In genomic region chr6:141848029-141848890, GRCh38 we compare ENCODE assay signal across 18 cellular contexts.
A peak's percentile ranks its signal among the peaks of the same experiment; 100 is the strongest.
DNase-seq lines count a peak whose midpoint lies in the region; ATAC-seq, FAIRE-seq and TF ChIP-seq lines count a peak whose summit lies in the region.
"Had no signal": no experiment of that assay in that cellular context is flagged by ENCODE, and none has a peak within 500 bp of the region (broad histone marks: within the 10 kb centered on the region; RNA-seq: fewer than 3 reads in every experiment).

No MANE protein-coding gene starts in this region.

- no peaks in the 10 kb centered on the region for H3K36me3 Mint-ChIP-seq in activated T-cell treated with anti-CD3 and anti-CD28 coated beads, Interleukin-2, amount 50 U/mL, for 72 hours (ENCODE audit: insufficient read depth in 2 of 2)

- POLR2A ChIA-PET in PC-3 (lab: Charles Lee; ENCODE audit: unreplicated experiment), result no interaction called here
- POLR2A ChIA-PET in K562 (lab: Yijun Ruan, JAX), result no interaction called here

- H2AFZ ChIP-seq in PC-3 (ENCODE audit: low read length), result no peak overlapping the region
- no peak overlapping the region for H2AFZ ChIP-seq in K562 (ENCODE audit: low read depth, low read length)
- H2AFZ ChIP-seq: GM23338 had no signal

- in situ Hi-C loops in K562 (cut with MboI), result no loop called here

- TF ChIP-seq POLR2A in K562 (conservative IDR thresholded peaks at IDR 0.05), result no peak

- FAIRE-seq in K562 (lab: Jason Lieb, UNC), result no peak
- FAIRE-seq in small intestine (lab: Jason Lieb, UNC), result no peak
- FAIRE-seq: GM12891, HTR-8/SVneo had no signal

- no peaks in the 10 kb centered on the region for H4K20me1 ChIP-seq in PC-3 (ENCODE audit: low read length)
- H4K20me1 ChIP-seq in K562 (replicated peaks; ENCODE audit: control insufficient read depth, insufficient read depth, low read length), result no peaks in the 10 kb centered on the region

- no TSS peak for BruUV-seq in PC-3 (replicated peaks; lab: Mats Ljungman, UMichigan)
- no TSS peak for BruUV-seq in K562 (replicated peaks; lab: Mats Ljungman, UMichigan)

- H3K9me1 ChIP-seq in K562 (ENCODE audit: control insufficient read depth, insufficient read depth, low read length), result no peaks in the 10 kb centered on the region

- peak overlapping the region; percentile 39 for H3K27ac Mint-ChIP-seq in activated T-cell treated with anti-CD3 and anti-CD28 coated beads, Interleukin-2, amount 50 U/mL, for 72 hours
- H3K27ac Mint-ChIP-seq: GM23338; T-helper 2 cell treated with Interferon-gamma antibody and Interleukin-4, amounts not matched to agents 5 μg/mL and 100 μg/mL, for 36 hours had no signal

- CTCF ChIA-PET in PC-3 (lab: Charles Lee), result no interaction called here
- CTCF ChIA-PET in K562 (lab: Yijun Ruan, JAX; ENCODE audit: low intra/inter-chr PET ratio), result no interaction called here

- H3K79me2 ChIP-seq in PC-3 (ENCODE audit: low read length) (no peaks in the 10 kb centered on the region), K562 (ENCODE audit: control insufficient read depth, insufficient read depth, low read length) (no peaks in the 10 kb centered on the region)

- H3K27ac ChIP-seq in PC-3 (ENCODE audit: low read length) (peak overlapping the region; percentile 46), K562 (ENCODE audit: extremely low read depth, low read depth, low read length) (no peak overlapping the region), small intestine (ENCODE audit: low read depth in 1 of 2, low read length in 1 of 2) (no peak overlapping the region), psoas muscle (no peak overlapping the region)
- H3K27ac ChIP-seq: brain microvascular endothelial cell had no signal

- H3K4me3 Mint-ChIP-seq in activated T-cell treated with anti-CD3 and anti-CD28 coated beads, Interleukin-2, amount 50 U/mL, for 72 hours, result peak overlapping the region in 1 of 2 donors; percentile 52
- H3K4me3 Mint-ChIP-seq: GM23338; T-helper 2 cell treated with Interferon-gamma antibody and Interleukin-4, amounts not matched to agents 5 μg/mL and 100 μg/mL, for 36 hours had no signal

- H3K27me3 ChIP-seq in PC-3 (ENCODE audit: low read length) (no peaks in the 10 kb centered on the region), K562 (ENCODE audit: control insufficient read depth in 2 of 2, insufficient read depth in 2 of 2, low read length in 2 of 2) (no peaks in the 10 kb centered on the region), small intestine (ENCODE audit: control insufficient read depth in 2 of 2, insufficient read depth in 2 of 2, low read length in 2 of 2) (no peaks in the 10 kb centered on the region), psoas muscle (ENCODE audit: insufficient read depth in 3 of 3, low read length in 2 of 3) (no peaks in the 10 kb centered on the region)
- H3K27me3 ChIP-seq: brain microvascular endothelial cell had no signal

- H3K9me3 ChIP-seq in PC-3 (ENCODE audit: low read length), result no peaks in the 10 kb centered on the region
- no peaks in the 10 kb centered on the region for H3K9me3 ChIP-seq in K562 (replicated peaks; ENCODE audit: control insufficient read depth, insufficient read depth, low read depth, low read length)
- no peaks in the 10 kb centered on the region for H3K9me3 ChIP-seq in small intestine (ENCODE audit: control insufficient read depth, low read depth)
- no peaks in the 10 kb centered on the region for H3K9me3 ChIP-seq in psoas muscle

- no peaks in the 10 kb centered on the region for H3K9me3 Mint-ChIP-seq in activated T-cell treated with anti-CD3 and anti-CD28 coated beads, Interleukin-2, amount 50 U/mL, for 72 hours
- H3K9me3 Mint-ChIP-seq: GM23338; T-helper 2 cell treated with Interferon-gamma antibody and Interleukin-4, amounts not matched to agents 5 μg/mL and 100 μg/mL, for 36 hours had no signal

- no peak for TF ChIP-seq EP300 in K562 (IDR thresholded peaks at IDR 0.05; ENCODE audit: low read length)

- peaks cover 7% of the 10 kb centered on the region for H3K4me1 Mint-ChIP-seq in activated T-cell treated with anti-CD3 and anti-CD28 coated beads, Interleukin-2, amount 50 U/mL, for 72 hours (ENCODE audit: low read depth)

- H3K9ac ChIP-seq in PC-3 (ENCODE audit: low read length) (no peak overlapping the region), K562 (ENCODE audit: insufficient read depth in 1 of 2, low read depth in 2 of 2, low read length in 2 of 2) (no peak overlapping the region)

- no peak for TF ChIP-seq RAD21 in K562 (CRISPR knock-in tag; conservative IDR thresholded peaks at IDR 0.05 in 1 of 2, IDR thresholded peaks at IDR 0.05 in 1 of 2)

- H3K9me2 ChIP-seq in PC-3 (replicated peaks; ENCODE audit: low read length), result no peaks in the 10 kb centered on the region

- H3K4me3 ChIP-seq in PC-3 (ENCODE audit: low read length) (no peak overlapping the region), K562 (no peak overlapping the region), small intestine (ENCODE audit: low read depth in 1 of 2, low read length in 2 of 2) (no peak overlapping the region), psoas muscle (no peak overlapping the region)
- H3K4me3 ChIP-seq: GM23338, lung had no signal

- peak overlapping the region; percentile 53 for H3K4me2 ChIP-seq in PC-3 (ENCODE audit: low read length)
- no peak overlapping the region for H3K4me2 ChIP-seq in K562 (ENCODE audit: insufficient read depth, low read length)
- H3K4me2 ChIP-seq: GM23338 had no signal

- intact Hi-C loops in PC-3 (cut with micrococcal nuclease), result no loop called here
- intact Hi-C loops in K562 (cut with micrococcal nuclease), result no loop called here
- intact Hi-C loops in psoas muscle (cut with DNase I), result no loop called here

- TF ChIP-seq CTCF in PC-3 (conservative IDR thresholded peaks at IDR 0.05; ENCODE audit: low read depth, low read length), result no peak
- TF ChIP-seq CTCF in K562 (IDR thresholded peaks at IDR 0.05 in 2 of 3, conservative IDR thresholded peaks at IDR 0.05 in 1 of 3; ENCODE audit: insufficient read depth in 2 of 3, low read depth in 1 of 3, low read length in 3 of 3), result no peak
- no peak for TF ChIP-seq CTCF in psoas muscle (IDR thresholded peaks at IDR 0.05)

- peak in 1 of 2 donors; percentile 15 for DNase-seq in activated T-cell treated with anti-CD3 and anti-CD28 coated beads, Interleukin-2, amount 50 U/mL, for 72 hours
- no peak for DNase-seq in activated T-cell treated with anti-CD3 and anti-CD28 coated beads for 4 hours
- DNase-seq in PC-3, result peak; percentile 75
- no peak for DNase-seq in K562 (ENCODE audit: extremely low read depth in 1 of 4, low spot score in 3 of 4)
- DNase-seq in small intestine, result peak; percentile 22
- DNase-seq in cortex of kidney (lab: John Stamatoyannopoulos, UW), result no peak
- no peak for DNase-seq in psoas muscle
- DNase-seq: brain microvascular endothelial cell, DMS153, hippocampal formation, NCI-H1092, NCI-H446 had no signal

- H3K36me3 ChIP-seq in PC-3 (ENCODE audit: low read depth, low read length) (no peaks in the 10 kb centered on the region), K562 (ENCODE audit: control insufficient read depth, insufficient read depth, low read length) (no peaks in the 10 kb centered on the region), small intestine (ENCODE audit: control insufficient read depth in 2 of 2, insufficient read depth in 2 of 2, low read length in 2 of 2) (no peaks in the 10 kb centered on the region), psoas muscle (ENCODE audit: insufficient read depth in 1 of 2, low read depth in 1 of 2) (no peaks in the 10 kb centered on the region)
- H3K36me3 ChIP-seq: brain microvascular endothelial cell had no signal

- H3F3A ChIP-seq in PC-3 (ENCODE audit: low read length, unreplicated experiment), result no peaks in the 10 kb centered on the region

- H3K4me1 ChIP-seq in PC-3 (ENCODE audit: insufficient read depth, low read length) (peaks cover 20% of the 10 kb centered on the region; the same call in 1 of the 2 replicates), K562 (replicated peaks in 1 of 2; ENCODE audit: control insufficient read depth in 2 of 2, insufficient read depth in 2 of 2, low read length in 2 of 2) (no peaks in the 10 kb centered on the region), small intestine (ENCODE audit: control insufficient read depth in 2 of 2, insufficient read depth in 1 of 2, low read depth in 1 of 2, low read length in 1 of 2) (no peaks in the 10 kb centered on the region), psoas muscle (no peaks in the 10 kb centered on the region)

- 18% methylated on average over 6 of the region's 6 CpGs for WGBS in K562 (ENCODE audit: insufficient coverage, low coverage, missing lambda C conversion rate)
- 65 to 69% (median 67%) methylated on average over 6 of the region's 6 CpGs for WGBS in small intestine, 3 donors
- 82 to 85% (median 83%) methylated on average over 6 of the region's 6 CpGs for WGBS in psoas muscle, 3 donors

- no peaks in the 10 kb centered on the region for H3K27me3 Mint-ChIP-seq in activated T-cell treated with anti-CD3 and anti-CD28 coated beads, Interleukin-2, amount 50 U/mL, for 72 hours (ENCODE audit: low read depth)

- ATAC-seq in activated T-cell treated with anti-CD3 and anti-CD28 coated beads, Interleukin-2, amount 50 U/mL, for 72 hours (replicated peaks in 1 of 2), result peak; percentile 40 to 64
- ATAC-seq in PC-3 (peak; percentile 48), K562 (no peak), HG03520 (IDR thresholded peaks at IDR 0.05; ENCODE audit: unreplicated experiment) (no peak), psoas muscle (no peak)
- ATAC-seq: GM23338 had no signal

TF ChIP-seq in K562, 482 proteins besides CTCF, POLR2A, EP300 and RAD21 (continues in another document):
- TF ChIP-seq GTF2B (IDR thresholded peaks at IDR 0.05; ENCODE audit: extremely low read depth, insufficient read length) (no peak), SNIP1 (IDR thresholded peaks at IDR 0.05; ENCODE audit: low read depth) (no peak), CCAR2 (IDR thresholded peaks at IDR 0.05; ENCODE audit: low read depth, low read length) (no peak), BMI1 (IDR thresholded peaks at IDR 0.05; ENCODE audit: low read length) (no peak), NELFE (IDR thresholded peaks at IDR 0.05; ENCODE audit: insufficient read depth, insufficient read length) (no peak), ZNF316 (IDR thresholded peaks at IDR 0.05) (peak; percentile 18; the same call in 1 of the 2 replicates), EGR1 (conservative IDR thresholded peaks at IDR 0.05) (no peak)

Comparison
In these comparisons a context has a peak if more than half of its experiments do, and no peak if none do; other contexts are left out.
1. ATAC-seq: peak in activated T-cell treated with anti-CD3 and anti-CD28 coated beads, Interleukin-2, amount 50 U/mL, for 72 hours (2 of 2) and PC-3 (single experiment); none in K562 (single experiment), HG03520 (single experiment) and psoas muscle (0 of 4).
2. DNase-seq: peak in PC-3 (single experiment) and small intestine (single experiment); none in activated T-cell treated with anti-CD3 and anti-CD28 coated beads for 4 hours (single experiment), K562 (0 of 4), cortex of kidney (single experiment) and psoas muscle (0 of 2).